ENCODE assay signal across 8 cellular contexts in the genomic region with DNA sequence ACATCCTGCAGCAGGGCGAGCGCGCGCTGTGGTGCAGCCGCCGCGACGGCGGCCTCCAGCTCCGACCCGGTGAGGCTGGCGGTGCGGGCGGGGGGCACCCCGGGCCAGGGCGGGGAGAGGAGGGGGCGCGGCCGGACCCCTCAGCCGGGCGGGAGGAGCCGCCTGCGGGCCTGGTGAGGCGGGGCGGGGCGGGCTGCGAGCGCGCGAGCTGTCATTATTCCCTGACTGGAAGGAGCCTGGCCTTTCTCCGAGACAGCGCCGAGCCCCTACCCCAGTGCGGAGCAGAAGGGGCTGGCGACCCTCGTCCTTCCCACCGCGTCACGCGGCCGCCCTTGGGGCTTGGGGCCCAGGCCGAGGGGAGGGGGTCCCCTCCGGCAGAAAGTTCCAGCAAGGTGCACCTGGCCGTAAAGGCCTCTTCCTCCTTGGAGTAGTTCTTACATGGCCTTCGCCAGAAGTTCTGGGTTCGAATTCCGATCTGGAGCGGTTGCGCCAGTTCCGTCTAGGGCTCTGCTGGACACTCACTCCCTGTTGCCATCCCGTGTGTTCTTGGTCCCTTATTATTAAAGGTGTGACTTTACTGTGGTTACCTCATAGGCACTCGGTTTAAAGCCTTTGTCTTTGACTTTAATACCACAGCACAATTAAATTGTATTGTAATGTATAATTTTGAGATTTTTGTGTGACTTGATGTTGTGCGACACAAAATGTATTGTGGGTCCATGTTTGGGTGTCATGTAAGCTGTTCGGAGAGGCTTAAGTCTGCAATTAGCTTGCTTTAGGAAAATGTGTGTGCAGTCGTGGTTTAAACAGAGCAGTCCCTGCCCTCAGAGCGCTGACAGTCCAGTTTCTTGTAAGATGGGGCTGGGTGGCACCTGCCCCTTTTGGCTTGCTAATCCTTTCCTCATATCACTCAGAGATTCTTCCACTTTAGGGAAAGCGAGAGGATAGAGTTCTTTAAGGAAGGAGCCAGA. TPM values are rescaled to one million over a fixed set of nuclear protein-coding genes. Genes with fewer than 3 reads are reported as not detected.
DNase-seq lines count a peak whose midpoint lies in the region; ATAC-seq and TF ChIP-seq lines count a peak whose summit lies in the region.

No MANE protein-coding gene starts in this region.

- intact Hi-C loops in lower lobe of right lung (cut with DNase I) = no loop called here

- DNase-seq in NCI-H69 (lab: John Stamatoyannopoulos, UW) (peak; percentile 85), brain microvascular endothelial cell (no peak), lower lobe of right lung (no peak), KG1 (lab: John Stamatoyannopoulos, UW) (no peak), middle frontal gyrus (ENCODE audit: extremely low spot score, low spot score) (no peak)

- H3K9me3 ChIP-seq in lower lobe of right lung (no peaks in the 10 kb centered on the region), subcutaneous abdominal adipose tissue (ENCODE audit: control insufficient read depth in 5 of 5, low read length in 5 of 5) (no peaks in the 10 kb centered on the region)

- H3K4me1 ChIP-seq in lower lobe of right lung (peaks cover 30% of the 10 kb centered on the region), subcutaneous abdominal adipose tissue (ENCODE audit: control insufficient read depth in 5 of 5, insufficient read depth in 5 of 5, low read length in 5 of 5) (peaks cover 4 to 28% (median 27%) of the 10 kb centered on the region in 5 donors)

- H3K27ac ChIP-seq in brain microvascular endothelial cell (no peak overlapping the region), lower lobe of right lung (peak overlapping the region; percentile 96), subcutaneous abdominal adipose tissue (ENCODE audit: low read depth, low read length) (peak overlapping the region; percentile 63)

- TF ChIP-seq CTCF in brain microvascular endothelial cell (IDR thresholded peaks at IDR 0.05; ENCODE audit: low read depth, low read length, missing control alignments) = no peak
- no peak for TF ChIP-seq CTCF in lower lobe of right lung (IDR thresholded peaks at IDR 0.05)

- no peaks in the 10 kb centered on the region for H3K27me3 ChIP-seq in brain microvascular endothelial cell (replicated peaks)
- no peaks in the 10 kb centered on the region for H3K27me3 ChIP-seq in lower lobe of right lung (ENCODE audit: low read depth)
- no peaks in the 10 kb centered on the region for H3K27me3 ChIP-seq in subcutaneous abdominal adipose tissue (ENCODE audit: control insufficient read depth in 5 of 5, insufficient read depth in 4 of 5, low read length in 5 of 5)

- in situ Hi-C loops in brain microvascular endothelial cell (cut with HindIII; ENCODE audit: low pct_ligation_motif_present, low sequenced_read_pairs) = no loop called here

- H3K9ac ChIP-seq in subcutaneous abdominal adipose tissue (ENCODE audit: low read length in 5 of 5) = peak overlapping the region; percentile 69 to 94 (median 79)

- H3K4me3 ChIP-seq in brain microvascular endothelial cell (ENCODE audit: low read depth, low read length) (peak overlapping the region; percentile 69), lower lobe of right lung (peak overlapping the region; percentile 72), subcutaneous abdominal adipose tissue (ENCODE audit: low read depth in 1 of 5, low read length in 5 of 5) (peak overlapping the region; percentile 64 to 84 (median 78))

- ATAC-seq in GM19468 (IDR thresholded peaks at IDR 0.05; ENCODE audit: extremely low read depth, unreplicated experiment) (peak; percentile 16), lower lobe of right lung (no peak), HG03139 (IDR thresholded peaks at IDR 0.05; ENCODE audit: unreplicated experiment) (no peak)

- no peaks in the 10 kb centered on the region for H3K36me3 ChIP-seq in brain microvascular endothelial cell (replicated peaks)
- H3K36me3 ChIP-seq in lower lobe of right lung = no peaks in the 10 kb centered on the region
- no peaks in the 10 kb centered on the region for H3K36me3 ChIP-seq in subcutaneous abdominal adipose tissue (ENCODE audit: control insufficient read depth in 5 of 5, insufficient read depth in 5 of 5, low read length in 5 of 5)

RNA-seq across cellular contexts. Expression of a gene that starts 0.7 kb away (rescaled TPM):
- total RNA-seq in lower lobe of right lung = 16.0 TPM
